Comparison of ENCODE assay signal across 1 cellular context in genomic region chr1:42720868-42721267, GRCh38.
TF ChIP-seq lines count a peak whose summit lies in the region.

No MANE protein-coding gene starts in this region.

TF ChIP-seq in HepG2, 621 proteins besides CTCF, POLR2A, EP300 and RAD21 (continued from another document):
- TF ChIP-seq ZBTB40 (IDR thresholded peaks at IDR 0.05) (no peak), ZBTB40 (CRISPR knock-in tag; IDR thresholded peaks at IDR 0.05) (no peak), NFIB (CRISPR knock-in tag; IDR thresholded peaks at IDR 0.05; ENCODE audit: borderline replicate concordance) (no peak), ZKSCAN5 (CRISPR knock-in tag; IDR thresholded peaks at IDR 0.05) (peak; percentile 89), SOX13 (IDR thresholded peaks at IDR 0.05) (no peak), SOX13 (CRISPR knock-in tag; conservative IDR thresholded peaks at IDR 0.05 in 1 of 2, IDR thresholded peaks at IDR 0.05 in 1 of 2) (peak in 1 of 2 experiments; percentile 44; a peak in 1 of 4 replicates), SAP130 (CRISPR knock-in tag; IDR thresholded peaks at IDR 0.05; ENCODE audit: low read depth) (0 out of 2 replicates have a peak, but pooled peaks have one; percentile 20), RXRA (CRISPR knock-in tag; IDR thresholded peaks at IDR 0.05) (no peak), SALL1 (CRISPR knock-in tag; IDR thresholded peaks at IDR 0.05) (0 out of 2 replicates have a peak, but pooled peaks have one; percentile 20), TBP (CRISPR knock-in tag; IDR thresholded peaks at IDR 0.05) (no peak), PATZ1 (CRISPR knock-in tag; IDR thresholded peaks at IDR 0.05) (0 out of 2 replicates have a peak, but pooled peaks have one; percentile 9), TFAP4 (IDR thresholded peaks at IDR 0.05; ENCODE audit: borderline replicate concordance, low read depth) (0 out of 2 replicates have a peak, but pooled peaks have one; percentile 41)
